1 cellular context compared by ENCODE assay signal in genomic region chr15:96334705-96335428, GRCh38.
TF ChIP-seq lines count a peak whose summit lies in the region.

No MANE protein-coding gene starts in this region.

TF ChIP-seq in H1, 55 proteins besides CTCF, POLR2A, EP300 and RAD21 (continued from another document):
- TF ChIP-seq TEAD4 (IDR thresholded peaks at IDR 0.05; ENCODE audit: low read depth, low read length) (no peak), CHD2 (IDR thresholded peaks at IDR 0.05; ENCODE audit: low read length) (no peak), RBBP5 (IDR thresholded peaks at IDR 0.05; ENCODE audit: borderline replicate concordance, low read depth, low read length) (no peak), CREB1 (IDR thresholded peaks at IDR 0.05) (no peak), GTF2F1 (IDR thresholded peaks at IDR 0.05; ENCODE audit: borderline replicate concordance, low read depth, low read length) (no peak), SIRT6 (IDR thresholded peaks at IDR 0.05; ENCODE audit: low read length) (no peak), CTBP2 (IDR thresholded peaks at IDR 0.05; ENCODE audit: borderline replicate concordance, insufficient read depth, insufficient read length, low read length) (no peak)
TF ChIP-seq in H1: peak in this region for 0.
